15 cellular contexts compared by ENCODE assay signal in the genomic region with DNA sequence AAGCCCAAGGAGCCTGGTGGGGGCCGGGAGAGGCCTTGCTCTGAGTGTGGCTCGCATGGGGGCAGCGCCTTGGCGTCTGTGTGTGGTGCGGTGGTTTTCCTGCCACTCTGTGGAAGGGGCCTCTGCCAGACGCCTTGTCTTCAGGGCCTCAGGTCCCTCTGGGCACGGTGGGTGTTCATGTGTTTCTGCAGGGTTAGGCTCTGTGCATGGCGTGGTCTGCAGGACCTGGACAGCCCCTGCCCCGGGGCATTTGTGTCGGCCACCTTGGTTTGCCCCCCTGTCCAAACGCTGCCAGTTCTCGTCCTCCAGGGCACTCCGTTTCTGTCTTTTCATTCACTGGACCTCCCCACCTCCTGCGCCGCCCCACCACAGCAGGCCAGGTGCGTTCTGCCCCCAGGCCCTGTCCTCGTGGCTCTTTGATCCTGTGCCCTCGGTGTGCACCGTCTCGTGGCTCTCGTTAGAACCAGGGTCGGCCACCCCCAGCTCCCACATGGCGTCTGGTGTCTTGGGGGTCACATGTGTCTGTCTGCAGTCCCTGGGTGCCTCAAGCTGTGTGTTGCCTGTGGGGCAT. TPM values are rescaled to one million over a fixed set of nuclear protein-coding genes. Genes with fewer than 3 reads are reported as not detected.
DNase-seq lines count a peak whose midpoint lies in the region; ATAC-seq, FAIRE-seq and TF ChIP-seq lines count a peak whose summit lies in the region.
"Had no signal": no experiment of that assay in that cellular context is flagged by ENCODE, and none has a peak within 500 bp of the region (broad histone marks: within the 10 kb centered on the region; RNA-seq: fewer than 3 reads in every experiment).

No MANE protein-coding gene starts in this region.

- no peak overlapping the region for H3K4me3 ChIP-seq in HepG2 (replicated peaks in 1 of 3; ENCODE audit: insufficient read depth in 1 of 3, low read depth in 2 of 3, low read length in 3 of 3)
- H3K4me3 ChIP-seq in right lobe of liver = no peak overlapping the region
- no peak overlapping the region for H3K4me3 ChIP-seq in lower lobe of right lung
- no peak overlapping the region for H3K4me3 ChIP-seq in upper lobe of right lung

- TF ChIP-seq RAD21 in HepG2 (CRISPR knock-in tag; IDR thresholded peaks at IDR 0.05) = no peak

- POLR2A ChIA-PET in HepG2 (lab: Yijun Ruan, JAX) = no interaction called here

- H3K27ac ChIP-seq in HepG2 (ENCODE audit: extremely low read length, insufficient read depth, low read length) (no peak overlapping the region), right lobe of liver (no peak overlapping the region), lower lobe of right lung (peak overlapping the region; percentile 70), upper lobe of right lung (peak overlapping the region; percentile 78)

- peaks cover 55% of the 10 kb centered on the region for H3K4me1 ChIP-seq in HepG2 (ENCODE audit: insufficient read depth, low read length)
- H3K4me1 ChIP-seq in right lobe of liver = peaks cover 0 to 7% (median 1%) of the 10 kb centered on the region in 4 donors
- peaks cover 78% of the 10 kb centered on the region for H3K4me1 ChIP-seq in lower lobe of right lung
- H3K4me1 ChIP-seq in upper lobe of right lung = peaks cover 64% of the 10 kb centered on the region

- no peak for FAIRE-seq in HepG2 (lab: Jason Lieb, UNC)
- FAIRE-seq: G401.6 had no signal

- H3K9me3 ChIP-seq in HepG2 (ENCODE audit: low read length) = no peaks in the 10 kb centered on the region
- H3K9me3 ChIP-seq in right lobe of liver = no peaks in the 10 kb centered on the region
- no peaks in the 10 kb centered on the region for H3K9me3 ChIP-seq in lower lobe of right lung
- H3K9me3 ChIP-seq in upper lobe of right lung = no peaks in the 10 kb centered on the region

- no TSS peak for BruUV-seq in HepG2 (replicated peaks; lab: Mats Ljungman, UMichigan)

- DNase-seq in HepG2 (ENCODE audit: low spot score) (no peak), right lobe of liver (no peak), activated gamma-delta T cell (lab: John Stamatoyannopoulos, UW) (peak; percentile 42), lower lobe of right lung (no peak), upper lobe of right lung (no peak), DMS79 (lab: John Stamatoyannopoulos, UW) (no peak)
- DNase-seq in stimulated activated CD4-positive, alpha-beta T cell treated with anti-CD3 and anti-CD28 coated beads, Interleukin-4, amount 100 ng/mL, for 24 hours = no peak
- DNase-seq: activated B cell treated with CpG ODN at 0.5 μM for 24 hours, AML-193, kidney glomerular epithelial cell, NCI-H1694, NCI-H82 had no signal

- no peak overlapping the region for H3K9ac ChIP-seq in HepG2 (ENCODE audit: insufficient read depth, low read depth, low read length)

- in situ Hi-C loops in HepG2 (cut with HindIII; ENCODE audit: extremely low pct_ligation_motif_present, low pct_unique_long_range_greater_than_20kb) = no loop called here

- H3K36me3 ChIP-seq in HepG2 (replicated peaks in 1 of 2; ENCODE audit: control insufficient read depth in 1 of 2, insufficient read depth in 2 of 2, low read length in 2 of 2) (no peaks in the 10 kb centered on the region; a peak in 1 of 5 replicates), right lobe of liver (no peaks in the 10 kb centered on the region), lower lobe of right lung (peaks cover 5% of the 10 kb centered on the region), upper lobe of right lung (no peaks in the 10 kb centered on the region)

- TF ChIP-seq POLR2A in HepG2 (IDR thresholded peaks at IDR 0.05; ENCODE audit: insufficient read depth in 1 of 2, low read depth in 2 of 2, low read length in 2 of 2) = no peak
- TF ChIP-seq POLR2A in right lobe of liver (IDR thresholded peaks at IDR 0.05) = no peak

- ATAC-seq in HepG2 (no peak), right lobe of liver (no peak), lower lobe of right lung (no peak), upper lobe of right lung (no peak), HG03025 (IDR thresholded peaks at IDR 0.05; ENCODE audit: low FRiP score, unreplicated experiment) (no peak)

- no peaks in the 10 kb centered on the region for H4K20me1 ChIP-seq in HepG2 (ENCODE audit: insufficient read depth, low read length)

- no peak overlapping the region for H2AFZ ChIP-seq in HepG2 (ENCODE audit: low read length)

- TF ChIP-seq CTCF in HepG2 (CRISPR knock-in tag; IDR thresholded peaks at IDR 0.05) (no peak), right lobe of liver (IDR thresholded peaks at IDR 0.05) (no peak), lower lobe of right lung (IDR thresholded peaks at IDR 0.05) (no peak), upper lobe of right lung (IDR thresholded peaks at IDR 0.05) (no peak)

- H3K27me3 ChIP-seq in HepG2 (ENCODE audit: control insufficient read depth in 1 of 2, insufficient read depth in 2 of 2, low read length in 2 of 2) (no peaks in the 10 kb centered on the region), right lobe of liver (no peaks in the 10 kb centered on the region), lower lobe of right lung (ENCODE audit: low read depth) (no peaks in the 10 kb centered on the region), upper lobe of right lung (no peaks in the 10 kb centered on the region)

- CTCF ChIA-PET in HepG2 (lab: Yijun Ruan, JAX; ENCODE audit: low intra/inter-chr PET ratio, low total read pairs) = no interaction called here

- TF ChIP-seq EP300 in HepG2 (IDR thresholded peaks at IDR 0.05; ENCODE audit: low read depth in 2 of 2, low read length in 2 of 2) = no peak
- no peak for TF ChIP-seq EP300 in HepG2 (CRISPR knock-in tag; IDR thresholded peaks at IDR 0.05; ENCODE audit: borderline replicate concordance)

- intact Hi-C loops in HepG2 (cut with micrococcal nuclease; ENCODE audit: unreplicated experiment) (no loop called here), right lobe of liver (cut with DNase I) (no loop called here), lower lobe of right lung (cut with DNase I) (no loop called here), upper lobe of right lung (cut with DNase I) (no loop called here)

- H3K79me2 ChIP-seq in HepG2 (ENCODE audit: insufficient read depth, low read length) = peaks cover 3% of the 10 kb centered on the region

- 98% methylated on average over 22 of the region's 23 CpGs for WGBS in HepG2 (ENCODE audit: low lambda C conversion rate)
- 90% methylated on average over 9 of the region's 23 CpGs for WGBS in right lobe of liver (ENCODE audit: insufficient coverage, low coverage, low lambda C conversion rate, missing lambda C conversion rate)

- H3K4me2 ChIP-seq in HepG2 (ENCODE audit: low read depth, low read length) = no peak overlapping the region

TF ChIP-seq in HepG2, 621 proteins besides CTCF, POLR2A, EP300 and RAD21 (continues in another document):
- TF ChIP-seq, protein P1, sequence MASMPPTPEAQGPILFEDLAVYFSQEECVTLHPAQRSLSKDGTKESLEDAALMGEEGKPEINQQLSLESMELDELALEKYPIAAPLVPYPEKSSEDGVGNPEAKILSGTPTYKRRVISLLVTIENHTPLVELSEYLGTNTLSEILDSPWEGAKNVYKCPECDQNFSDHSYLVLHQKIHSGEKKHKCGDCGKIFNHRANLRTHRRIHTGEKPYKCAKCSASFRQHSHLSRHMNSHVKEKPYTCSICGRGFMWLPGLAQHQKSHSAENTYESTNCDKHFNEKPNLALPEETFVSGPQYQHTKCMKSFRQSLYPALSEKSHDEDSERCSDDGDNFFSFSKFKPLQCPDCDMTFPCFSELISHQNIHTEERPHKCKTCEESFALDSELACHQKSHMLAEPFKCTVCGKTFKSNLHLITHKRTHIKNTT (CRISPR knock-in tag; IDR thresholded peaks at IDR 0.05) = no peak
- TF ChIP-seq, protein P2, sequence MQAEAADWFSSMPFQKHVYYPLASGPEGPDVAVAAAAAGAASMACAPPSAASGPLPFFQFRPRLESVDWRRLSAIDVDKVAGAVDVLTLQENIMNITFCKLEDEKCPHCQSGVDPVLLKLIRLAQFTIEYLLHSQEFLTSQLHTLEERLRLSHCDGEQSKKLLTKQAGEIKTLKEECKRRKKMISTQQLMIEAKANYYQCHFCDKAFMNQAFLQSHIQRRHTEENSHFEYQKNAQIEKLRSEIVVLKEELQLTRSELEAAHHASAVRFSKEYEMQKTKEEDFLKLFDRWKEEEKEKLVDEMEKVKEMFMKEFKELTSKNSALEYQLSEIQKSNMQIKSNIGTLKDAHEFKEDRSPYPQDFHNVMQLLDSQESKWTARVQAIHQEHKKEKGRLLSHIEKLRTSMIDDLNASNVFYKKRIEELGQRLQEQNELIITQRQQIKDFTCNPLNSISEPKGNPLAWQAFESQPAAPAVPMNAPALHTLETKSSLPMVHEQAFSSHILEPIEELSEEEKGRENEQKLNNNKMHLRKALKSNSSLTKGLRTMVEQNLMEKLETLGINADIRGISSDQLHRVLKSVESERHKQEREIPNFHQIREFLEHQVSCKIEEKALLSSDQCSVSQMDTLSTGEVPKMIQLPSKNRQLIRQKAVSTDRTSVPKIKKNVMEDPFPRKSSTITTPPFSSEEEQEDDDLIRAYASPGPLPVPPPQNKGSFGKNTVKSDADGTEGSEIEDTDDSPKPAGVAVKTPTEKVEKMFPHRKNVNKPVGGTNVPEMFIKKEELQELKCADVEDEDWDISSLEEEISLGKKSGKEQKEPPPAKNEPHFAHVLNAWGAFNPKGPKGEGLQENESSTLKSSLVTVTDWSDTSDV (CRISPR knock-in tag; IDR thresholded peaks at IDR 0.05) = no peak

RNA-seq across cellular contexts. Expression of a gene that starts 43.7 kb away (rescaled TPM):
- total RNA-seq in HepG2 (2016; rRNA removed; fragmentation: Illumina TruSeq; extraction: Trizol) (not detected in 2 replicates), right lobe of liver (not detected), lower lobe of right lung (4.7 TPM), upper lobe of right lung (5.6 TPM)
- total RNA-seq in HepG2 (2016; cell fraction: cytosol; rRNA removed; fragmentation: Illumina TruSeq; extraction: Trizol; ENCODE audit: low read depth) = not detected in 2 replicates
- not detected in 2 replicates for total RNA-seq in HepG2 (2016; cell fraction: insoluble cytoplasmic fraction; rRNA removed; fragmentation: Illumina TruSeq; extraction: Trizol)
- not detected in 2 replicates for total RNA-seq in HepG2 (2016; cell fraction: membrane; rRNA removed; fragmentation: Illumina TruSeq; extraction: Trizol)
- total RNA-seq in HepG2 (2016; cell fraction: nucleus; rRNA removed; fragmentation: Illumina TruSeq; extraction: Trizol) = not detected in 2 replicates
- polyA plus RNA-seq in HepG2 (2011; rRNA removed) = not detected in 2 replicates
- polyA plus RNA-seq in HepG2 (2011; cell fraction: cytosol; rRNA removed) = not detected in 2 replicates
- polyA plus RNA-seq in HepG2 (2011; cell fraction: nucleus; rRNA removed) = not detected in 2 replicates
- polyA plus RNA-seq in HepG2 (2012) = 0.03 and 0.05 TPM in 2 replicates
- polyA plus RNA-seq in HepG2 (2016; cell fraction: cytosol; fragmentation: Illumina TruSeq; extraction: Trizol; ENCODE audit: low read depth) = not detected in 2 replicates
- polyA plus RNA-seq in HepG2 (2016; cell fraction: insoluble cytoplasmic fraction; fragmentation: Illumina TruSeq; extraction: Trizol; ENCODE audit: low read depth) = not detected in 2 replicates
- polyA plus RNA-seq in HepG2 (2016; cell fraction: membrane; fragmentation: Illumina TruSeq; extraction: Trizol; ENCODE audit: low read depth) = not detected in 2 replicates
- polyA plus RNA-seq in HepG2 (2016; cell fraction: nucleus; fragmentation: Illumina TruSeq; extraction: Trizol; ENCODE audit: insufficient read depth, low read depth) = not detected in 2 replicates
- not detected in 2 replicates for polyA minus RNA-seq in HepG2 (2011; rRNA and poly(A)+ RNA removed; ENCODE audit: low replicate concordance)
- not detected in 2 replicates for polyA minus RNA-seq in HepG2 (2011; cell fraction: cytosol; rRNA and poly(A)+ RNA removed)
- polyA minus RNA-seq in HepG2 (2011; cell fraction: nucleus; rRNA and poly(A)+ RNA removed) = not detected in 2 replicates
- total RNA-seq: activated B cell treated with CpG ODN at 0.5 μM for 24 hours; activated naive CD4-positive, alpha-beta T cell treated with anti-CD3 and anti-CD28 coated beads for 36 hours had no signal

Comparison
In these comparisons a context has a peak if more than half of its experiments do, and no peak if none do; other contexts are left out.
1. H3K27ac ChIP-seq: peak in lower lobe of right lung (single experiment) and upper lobe of right lung (single experiment); none in HepG2 (single experiment) and right lobe of liver (0 of 3).